Comparison of ENCODE assay signal across 8 cellular contexts in the genomic region with DNA sequence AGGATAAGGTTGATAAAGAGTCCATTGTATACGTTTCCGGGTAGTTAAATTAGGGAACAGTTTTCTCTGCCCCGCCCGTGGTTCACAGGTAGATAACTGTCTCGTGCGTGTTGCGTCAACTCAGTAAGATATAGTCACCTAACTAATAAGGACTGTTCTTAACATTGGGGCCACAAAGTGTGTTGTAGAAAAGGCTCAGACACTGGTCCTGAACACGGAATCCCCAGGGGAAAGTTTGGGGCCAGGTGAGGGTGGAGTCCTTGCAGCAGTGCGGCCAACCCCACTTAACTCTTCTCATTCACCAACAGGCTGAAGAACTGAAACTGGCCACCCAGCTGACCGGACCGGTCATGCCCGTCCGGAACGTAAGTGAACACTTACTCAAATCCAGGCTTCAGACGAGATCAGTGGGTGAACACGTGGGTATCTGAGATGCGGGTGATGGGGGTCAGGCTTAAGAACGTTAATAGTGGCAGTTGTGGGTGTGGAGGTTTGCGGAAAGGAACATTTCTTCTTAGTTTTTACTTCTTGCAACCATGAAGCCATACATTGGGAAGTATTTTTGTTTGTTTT. TPM values are rescaled to one million over a fixed set of nuclear protein-coding genes. Genes with fewer than 3 reads are reported as not detected.
A peak's percentile ranks its signal among the peaks of the same experiment; 100 is the strongest.
DNase-seq lines count a peak whose midpoint lies in the region; ATAC-seq, FAIRE-seq and TF ChIP-seq lines count a peak whose summit lies in the region.

No MANE protein-coding gene starts in this region.

- H3K4me1 ChIP-seq in astrocyte (ENCODE audit: insufficient read depth, low read length) (peaks cover 59% of the 10 kb centered on the region), lower lobe of right lung (peaks cover 66% of the 10 kb centered on the region)

- peak overlapping the region; percentile 93 for H3K9ac ChIP-seq in astrocyte (ENCODE audit: low read length)

- no peak overlapping the region for H2AFZ ChIP-seq in astrocyte (ENCODE audit: low read depth, low read length)

- peaks cover 29% of the 10 kb centered on the region for H3K36me3 ChIP-seq in astrocyte (ENCODE audit: insufficient read depth, low read length)
- H3K36me3 ChIP-seq in lower lobe of right lung: peaks cover 38% of the 10 kb centered on the region

- CTCF ChIA-PET in AG04450 (lab: Charles Lee): no interaction called here

- TF ChIP-seq CTCF in AG04450 (IDR thresholded peaks at IDR 0.05; ENCODE audit: low read depth, low read length) (no peak), astrocyte (IDR thresholded peaks at IDR 0.05; ENCODE audit: insufficient read depth, low read depth, low read length) (no peak), lower lobe of right lung (IDR thresholded peaks at IDR 0.05) (no peak)

- peak overlapping the region; percentile 93 for H3K4me3 Mint-ChIP-seq in astrocyte (ENCODE audit: unreplicated experiment)

- no peaks in the 10 kb centered on the region for H3K27me3 Mint-ChIP-seq in astrocyte (ENCODE audit: low read depth, unreplicated experiment)

- no peak for FAIRE-seq in astrocyte (lab: Jason Lieb, UNC)

- no peak for ATAC-seq in lower lobe of right lung
- ATAC-seq in GM21367 (IDR thresholded peaks at IDR 0.05; ENCODE audit: unreplicated experiment): no peak

- POLR2A ChIA-PET in AG04450 (lab: Yijun Ruan, JAX): no interaction called here

- DNase-seq in AG04450 (ENCODE audit: low read depth, low spot score) (no peak), HT1080 (ENCODE audit: low read depth) (peak; percentile 52), astrocyte (ENCODE audit: low read depth) (no peak), lower lobe of right lung (no peak), substantia nigra (lab: John Stamatoyannopoulos, UW) (no peak), G401 (ENCODE audit: low spot score) (no peak), NCI-H1048 (lab: John Stamatoyannopoulos, UW) (no peak)

- in situ Hi-C loops in G401 (cut with HindIII; ENCODE audit: low sequenced_read_pairs): no loop called here

- intact Hi-C loops in lower lobe of right lung (cut with DNase I): no loop called here

- peaks cover 1% of the 10 kb centered on the region for H3K9me3 Mint-ChIP-seq in astrocyte (ENCODE audit: unreplicated experiment)

- H3K9me3 ChIP-seq in AG04450 (ENCODE audit: control insufficient read depth, insufficient read depth, low read length) (no peaks in the 10 kb centered on the region; the same call in 1 of the 2 replicates), astrocyte (ENCODE audit: insufficient read depth, low read depth, low read length) (no peaks in the 10 kb centered on the region), lower lobe of right lung (no peaks in the 10 kb centered on the region)

- H3K27me3 ChIP-seq in AG04450 (ENCODE audit: control insufficient read depth, insufficient read depth, low read length) (no peaks in the 10 kb centered on the region), astrocyte (ENCODE audit: insufficient read depth, low read length) (no peaks in the 10 kb centered on the region), lower lobe of right lung (ENCODE audit: low read depth) (no peaks in the 10 kb centered on the region)

- H3K4me1 Mint-ChIP-seq in astrocyte (ENCODE audit: low read depth, unreplicated experiment): peaks cover 44% of the 10 kb centered on the region

- H3K4me3 ChIP-seq in AG04450 (ENCODE audit: low read depth, low read length) (peak overlapping the region; percentile 88), astrocyte (ENCODE audit: insufficient read depth, low read depth, low read length) (peak overlapping the region; percentile 83), lower lobe of right lung (peak overlapping the region; percentile 96)

- H3K27ac Mint-ChIP-seq in astrocyte (ENCODE audit: unreplicated experiment): peak overlapping the region; percentile 91

- peaks cover 37% of the 10 kb centered on the region for H3K79me2 ChIP-seq in astrocyte (ENCODE audit: insufficient read depth, low read length)

- H4K20me1 ChIP-seq in astrocyte (ENCODE audit: insufficient read depth, low read length): peaks cover 60% of the 10 kb centered on the region

- H3K36me3 Mint-ChIP-seq in astrocyte (ENCODE audit: low read depth, unreplicated experiment): peaks cover 31% of the 10 kb centered on the region

- H3K27ac ChIP-seq in AG04450 (ENCODE audit: low read depth, low read length) (no peak overlapping the region), astrocyte (ENCODE audit: low read depth, low read length) (no peak overlapping the region), lower lobe of right lung (no peak overlapping the region), substantia nigra (ENCODE audit: low read depth, low read length, poor library complexity, severe bottlenecking) (no peak overlapping the region)

- H3K4me2 ChIP-seq in astrocyte (ENCODE audit: low read length): peak overlapping the region; percentile 97

RNA-seq across cellular contexts. Expression of a gene that starts 1.6 kb away (rescaled TPM):
- 2,214 and 3,106 TPM in 2 replicates for polyA plus RNA-seq in AG04450 (2011; rRNA removed)
- polyA minus RNA-seq in AG04450 (2011; rRNA and poly(A)+ RNA removed): 696 and 824 TPM in 2 replicates
- total RNA-seq in HT1080 (2014; rRNA removed; shearing (Covaris generic)): 4,778 and 6,062 TPM in 2 replicates
- polyA plus RNA-seq in HT1080 (2015; cell fraction: cytosol; rRNA removed): 7,134 and 7,194 TPM in 2 replicates
- polyA plus RNA-seq in HT1080 (2015; cell fraction: nucleus; rRNA removed): 2,253 and 2,304 TPM in 2 replicates
- 1,200 and 1,239 TPM in 2 replicates for total RNA-seq in astrocyte
- total RNA-seq in lower lobe of right lung: 1,727 TPM
- 5,258 and 7,265 TPM in 2 replicates for total RNA-seq in G401 (2014; rRNA removed; shearing (Covaris generic))

RNA-seq across cellular contexts. Expression of a gene that starts 13.4 kb away (rescaled TPM):
- 7.5 and 10.6 TPM in 2 replicates for polyA plus RNA-seq in AG04450 (2011; rRNA removed)
- 4.0 and 5.9 TPM in 2 replicates for polyA minus RNA-seq in AG04450 (2011; rRNA and poly(A)+ RNA removed)
- total RNA-seq in HT1080 (2014; rRNA removed; shearing (Covaris generic)): 0.87 TPM in 1 of 2 replicates, not detected in the other
- 1.1 and 1.6 TPM in 2 replicates for polyA plus RNA-seq in HT1080 (2015; cell fraction: cytosol; rRNA removed)
- polyA plus RNA-seq in HT1080 (2015; cell fraction: nucleus; rRNA removed): 36.0 and 36.8 TPM in 2 replicates
- total RNA-seq in astrocyte: 6.7 and 7.5 TPM in 2 replicates
- 0.35 TPM for total RNA-seq in lower lobe of right lung
- 5.1 and 17.0 TPM in 2 replicates for total RNA-seq in G401 (2014; rRNA removed; shearing (Covaris generic))

RNA-seq across cellular contexts. Expression of a gene that starts 51.3 kb away (rescaled TPM):
- polyA plus RNA-seq in AG04450 (2011; rRNA removed): not detected in 2 replicates
- not detected in 2 replicates for polyA minus RNA-seq in AG04450 (2011; rRNA and poly(A)+ RNA removed)
- total RNA-seq in HT1080 (2014; rRNA removed; shearing (Covaris generic)): not detected in 2 replicates
- not detected in 2 replicates for polyA plus RNA-seq in HT1080 (2015; cell fraction: cytosol; rRNA removed)
- not detected in 2 replicates for polyA plus RNA-seq in HT1080 (2015; cell fraction: nucleus; rRNA removed)
- total RNA-seq in astrocyte: 0.11 and 0.22 TPM in 2 replicates
- total RNA-seq in lower lobe of right lung: 0.59 TPM
- total RNA-seq in G401 (2014; rRNA removed; shearing (Covaris generic)): 0.55 TPM in 1 of 2 replicates, not detected in the other

RNA-seq across cellular contexts. Expression of a gene that starts 53.9 kb away (rescaled TPM):
- 50.1 and 53.4 TPM in 2 replicates for polyA plus RNA-seq in AG04450 (2011; rRNA removed)
- polyA minus RNA-seq in AG04450 (2011; rRNA and poly(A)+ RNA removed): 46.0 and 51.9 TPM in 2 replicates
- total RNA-seq in HT1080 (2014; rRNA removed; shearing (Covaris generic)): 98.5 and 101 TPM in 2 replicates
- 48.6 and 93.7 TPM in 2 replicates for polyA plus RNA-seq in HT1080 (2015; cell fraction: cytosol; rRNA removed)
- polyA plus RNA-seq in HT1080 (2015; cell fraction: nucleus; rRNA removed): 341 and 373 TPM in 2 replicates
- total RNA-seq in astrocyte (86.5 and 96.1 TPM in 2 replicates), lower lobe of right lung (98.8 TPM)
- 117 and 125 TPM in 2 replicates for total RNA-seq in G401 (2014; rRNA removed; shearing (Covaris generic))
